ENCODE assay signal across 20 cellular contexts in genomic region chr15:97786741-97787140, GRCh38.
"Had no signal": no experiment of that assay in that cellular context is flagged by ENCODE, and none has a peak within 500 bp of the region (broad histone marks: within the 10 kb centered on the region; RNA-seq: fewer than 3 reads in every experiment).

No MANE protein-coding gene starts in this region.

- H3K9me3 ChIP-seq: heart left ventricle, lower lobe of right lung, ovary, spleen, suprapubic skin, thoracic aorta, upper lobe of left lung, vagina had no signal

- H3K27me3 ChIP-seq: heart left ventricle, ovary, spleen, suprapubic skin, tibial nerve, upper lobe of left lung, vagina had no signal

- DNase-seq: heart left ventricle; hypothalamus; immature natural killer cell; kidney; lower lobe of right lung; mammary epithelial cell; mesenchymal stem cell; naive thymus-derived CD4-positive, alpha-beta T cell; ovary; retina; right cardiac atrium; small intestine; spleen; stimulated activated CD4-positive, alpha-beta T cell treated with anti-CD3 and anti-CD28 coated beads, Interleukin-4, amount 100 ng/mL, for 24 hours; stimulated activated naive CD4-positive, alpha-beta T cell; upper lobe of left lung had no signal

- H3K4me3 ChIP-seq: heart left ventricle, lower lobe of right lung, ovary, spleen, suprapubic skin, thoracic aorta, tibial nerve, upper lobe of left lung, vagina had no signal

- H3K4me1 ChIP-seq: heart left ventricle, lower lobe of right lung, spleen, suprapubic skin, tibial nerve, upper lobe of left lung, vagina had no signal

- H3K27ac ChIP-seq: lower lobe of right lung, ovary, spleen, suprapubic skin, thoracic aorta, tibial nerve, upper lobe of left lung, vagina had no signal

- H3K36me3 ChIP-seq: heart left ventricle, lower lobe of right lung, ovary, spleen, suprapubic skin, thoracic aorta, tibial nerve, upper lobe of left lung, vagina had no signal
